10 cellular contexts compared by ENCODE assay signal in genomic region chr9:136618578-136619547, GRCh38. TPM values are rescaled to one million over a fixed set of nuclear protein-coding genes. Genes with fewer than 3 reads are reported as not detected.
DNase-seq lines count a peak whose midpoint lies in the region; ATAC-seq and TF ChIP-seq lines count a peak whose summit lies in the region.
"Had no signal": no experiment of that assay in that cellular context is flagged by ENCODE, and none has a peak within 500 bp of the region (broad histone marks: within the 10 kb centered on the region; RNA-seq: fewer than 3 reads in every experiment).

No MANE protein-coding gene starts in this region.

- H3K36me3 ChIP-seq in right lobe of liver (no peaks in the 10 kb centered on the region), tibial nerve (no peaks in the 10 kb centered on the region)

- no peaks in the 10 kb centered on the region for H3K27me3 ChIP-seq in right lobe of liver
- no peaks in the 10 kb centered on the region for H3K27me3 ChIP-seq in tibial nerve

- TF ChIP-seq POLR2A in right lobe of liver (IDR thresholded peaks at IDR 0.05) (no peak), tibial nerve (IDR thresholded peaks at IDR 0.05) (no peak)

- peak; percentile 32 to 67 (median 54) for ATAC-seq in right lobe of liver
- ATAC-seq in HG03135 (IDR thresholded peaks at IDR 0.05; ENCODE audit: unreplicated experiment) = no peak

- TF ChIP-seq CTCF in right lobe of liver (IDR thresholded peaks at IDR 0.05) = no peak
- TF ChIP-seq CTCF in tibial nerve (IDR thresholded peaks at IDR 0.05) = no peak

- H3K9me3 ChIP-seq in right lobe of liver (no peaks in the 10 kb centered on the region), tibial nerve (no peaks in the 10 kb centered on the region)

- peak overlapping the region; percentile 74 to 92 (median 80) for H3K27ac ChIP-seq in right lobe of liver
- H3K27ac ChIP-seq in tibial nerve = peak overlapping the region; percentile 15 to 70 (median 48)
- H3K27ac ChIP-seq: 22Rv1 had no signal

- TF ChIP-seq EP300 in tibial nerve (IDR thresholded peaks at IDR 0.05) = no peak

- intact Hi-C loops in right lobe of liver (cut with DNase I) = no loop called here

- no peak overlapping the region for H3K4me3 ChIP-seq in right lobe of liver
- H3K4me3 ChIP-seq in tibial nerve = no peak overlapping the region

- H3K4me1 ChIP-seq in right lobe of liver (peaks cover 5 to 37% (median 19%) of the 10 kb centered on the region in 4 donors), tibial nerve (peaks cover 0 to 78% (median 36%) of the 10 kb centered on the region in 4 donors)

- DNase-seq in SIG-M5 treated with dmso at 0.1 percent for 504 hours (lab: John Stamatoyannopoulos, UW; ENCODE audit: unreplicated experiment) (peak; percentile 66), SIG-M5 (lab: John Stamatoyannopoulos, UW) (no peak), UCSD-AML1 (lab: John Stamatoyannopoulos, UW; ENCODE audit: unreplicated experiment) (peak; percentile 42), right lobe of liver (peak; percentile 64 to 91 (median 84)), tibial nerve (ENCODE audit: low spot score in 2 of 2) (no peak), NCI-H446 (lab: John Stamatoyannopoulos, UW) (no peak), RKO (ENCODE audit: low spot score) (no peak)
- DNase-seq: NCI-H1694 treated with DMSO at 0.1 percent for 48 hours had no signal

- 39% methylated on average over 8 of the region's 27 CpGs for WGBS in right lobe of liver (ENCODE audit: insufficient coverage, low coverage, low lambda C conversion rate, missing lambda C conversion rate)
- 79 to 85% methylated on average over 20 to 21 of the region's 27 CpGs for WGBS in tibial nerve, 2 donors

RNA-seq across cellular contexts. Expression of gene EGFL7, which starts 43.9 kb away (rescaled TPM):
- 10 to 100 TPM; 26.7 to 54.2 (median 45.8) TPM for total RNA-seq in right lobe of liver
- 100 to 1,000 TPM in 3 of 4 donors, 10 to 100 TPM in 1; 95.2 to 229 (median 179) TPM for total RNA-seq in tibial nerve

Comparison
In these comparisons a context has a peak if more than half of its experiments do, and no peak if none do; other contexts are left out.
1. DNase-seq: peak in SIG-M5 treated with dmso at 0.1 percent for 504 hours (single experiment), UCSD-AML1 (single experiment) and right lobe of liver (3 of 3); none in SIG-M5 (single experiment), tibial nerve (0 of 2), NCI-H446 (0 of 2) and RKO (single experiment).